In genomic region chr5:108867661-108868060, GRCh38 we compare ENCODE assay signal across 20 cellular contexts.
"Had no signal": no experiment of that assay in that cellular context is flagged by ENCODE, and none has a peak within 500 bp of the region (broad histone marks: within the 10 kb centered on the region; RNA-seq: fewer than 3 reads in every experiment).

No MANE protein-coding gene starts in this region.

- H3K27me3 ChIP-seq: dorsolateral prefrontal cortex, gastroesophageal sphincter, hepatocyte, neural progenitor cell, sigmoid colon, spleen, stomach, testis, upper lobe of left lung had no signal

- H3K27ac ChIP-seq: dorsolateral prefrontal cortex, gastroesophageal sphincter, hepatocyte, neural progenitor cell, sigmoid colon, spleen, stomach, testis, upper lobe of left lung had no signal

- DNase-seq: activated CD4-positive, alpha-beta T cell treated with anti-CD3 and anti-CD28 coated beads, Interleukin-2, amount 10 ng/mL, durations not matched to agents 24 days and 14 days; activated CD4-positive, CD25-positive, alpha-beta regulatory T cell; activated CD8-positive, alpha-beta memory T cell treated with anti-CD3 and anti-CD28 coated beads, Interleukin-2, amount 50 U/mL, for 4 hours; activated CD8-positive, alpha-beta T cell treated with anti-CD3 and anti-CD28 coated beads, Interleukin-2, amount 10 ng/mL, durations not matched to agents 7 days and 5 days; activated effector memory CD4-positive, alpha-beta T cell treated with anti-CD3 and anti-CD28 coated beads, Interleukin-2, amount 50 U/mL, for 16 hours; activated T-cell treated with anti-CD3 and anti-CD28 coated beads, Interleukin-2, amount 50 U/mL, for 48 hours; dorsolateral prefrontal cortex; endodermal cell; mammary epithelial cell; naive B cell; sigmoid colon; spleen; stimulated activated CD4-positive, alpha-beta T cell treated with anti-CD3 and anti-CD28 coated beads, Interleukin-1b, Interleukin-23, amount 100 ng/mL, for 48 hours; stomach; testis; upper lobe of left lung had no signal

- H3K4me3 ChIP-seq: dorsolateral prefrontal cortex, gastroesophageal sphincter, hepatocyte, neural progenitor cell, sigmoid colon, spleen, stomach, testis, upper lobe of left lung had no signal

- ATAC-seq: activated CD8-positive, alpha-beta T cell treated with anti-CD3 and anti-CD28 coated beads, Interleukin-2, amount 10 ng/mL, durations not matched to agents 7 days and 5 days; gastroesophageal sphincter; left lobe of liver had no signal
